12 cellular contexts compared by ENCODE assay signal in genomic region chr20:1841554-1842140, GRCh38. TPM values are rescaled to one million over a fixed set of nuclear protein-coding genes. Genes with fewer than 3 reads are reported as not detected.
A peak's percentile ranks its signal among the peaks of the same experiment; 100 is the strongest.
DNase-seq lines count a peak whose midpoint lies in the region; ATAC-seq and TF ChIP-seq lines count a peak whose summit lies in the region.
"Had no signal": no experiment of that assay in that cellular context is flagged by ENCODE, and none has a peak within 500 bp of the region (broad histone marks: within the 10 kb centered on the region; RNA-seq: fewer than 3 reads in every experiment).

No MANE protein-coding gene starts in this region.

- no peaks in the 10 kb centered on the region for H3K9me3 ChIP-seq in esophagus (ENCODE audit: control insufficient read depth in 2 of 2, insufficient read depth in 1 of 2, low read depth in 1 of 2, low read length in 1 of 2)
- H3K9me3 ChIP-seq in neutrophil = no peaks in the 10 kb centered on the region
- H3K9me3 ChIP-seq: SK-N-SH, uterus had no signal

- no peak for ATAC-seq in GM19455 (IDR thresholded peaks at IDR 0.05; ENCODE audit: unreplicated experiment)
- ATAC-seq in GM21390 (IDR thresholded peaks at IDR 0.05; ENCODE audit: unreplicated experiment) = no peak
- ATAC-seq in GM19351 (IDR thresholded peaks at IDR 0.05; ENCODE audit: unreplicated experiment) = no peak

- no peaks in the 10 kb centered on the region for H3K27me3 ChIP-seq in esophagus (ENCODE audit: control insufficient read depth in 1 of 2, insufficient read depth in 2 of 2, low read length in 2 of 2)
- no peaks in the 10 kb centered on the region for H3K27me3 ChIP-seq in neutrophil
- H3K27me3 ChIP-seq: uterus had no signal

- H3K36me3 ChIP-seq in esophagus (ENCODE audit: control insufficient read depth in 2 of 2, insufficient read depth in 2 of 2, low read length in 1 of 2) (no peaks in the 10 kb centered on the region), neutrophil (no peaks in the 10 kb centered on the region)
- H3K36me3 ChIP-seq: uterus had no signal

- H3K4me3 ChIP-seq in esophagus (ENCODE audit: low read depth in 1 of 2, low read length in 2 of 2) (no peak overlapping the region), neutrophil (ENCODE audit: low read depth in 1 of 2, low read length in 1 of 2) (peak overlapping the region in 1 of 2 experiments; percentile 35)
- H3K4me3 ChIP-seq: uterus had no signal

- H3K4me1 ChIP-seq in esophagus (ENCODE audit: control insufficient read depth in 2 of 2, insufficient read depth in 2 of 2, low read length in 1 of 2) = peaks cover 0 to 5% of the 10 kb centered on the region in 2 donors
- peaks cover 77 to 80% of the 10 kb centered on the region in 2 experiments for H3K4me1 ChIP-seq in neutrophil (ENCODE audit: control insufficient read depth in 1 of 2, insufficient read depth in 1 of 2, low read depth in 1 of 2, low read length in 1 of 2)
- H3K4me1 ChIP-seq: uterus had no signal

- TF ChIP-seq CTCF in neutrophil (IDR thresholded peaks at IDR 0.05) = no peak

- WGBS in esophagus, 2 donors = 52 to 61% methylated on average over 6 of the region's 6 CpGs

- DNase-seq in AG20443 (ENCODE audit: low spot score) (peak; percentile 48), NCI-H446 (lab: John Stamatoyannopoulos, UW) (peak; percentile 58 to 63), GF-D8 (lab: John Stamatoyannopoulos, UW) (no peak)
- DNase-seq: activated CD4-positive, alpha-beta T cell treated with anti-CD3 and anti-CD28 coated beads, Interleukin-2, amount 10 ng/mL, durations not matched to agents 24 days and 14 days; CD4-positive, alpha-beta memory T cell; SK-N-SH; uterus had no signal

- H3K27ac ChIP-seq in esophagus (ENCODE audit: low read depth in 2 of 2, low read length in 1 of 2) (peak overlapping the region; percentile 37 to 45), neutrophil (peak overlapping the region; percentile 97)
- H3K27ac ChIP-seq: uterus had no signal

RNA-seq across cellular contexts. Expression of gene SIRPA, which starts 53.6 kb away (rescaled TPM):
- 1 to 10 TPM; 5.1 to 7.9 TPM for polyA plus RNA-seq in esophagus
- polyA plus RNA-seq: CD4-positive, alpha-beta memory T cell had no signal
